In genomic region chr9:68706579-68707201, GRCh38 we compare ENCODE assay signal across 10 cellular contexts. TPM values are rescaled to one million over a fixed set of nuclear protein-coding genes. Genes with fewer than 3 reads are reported as not detected.
DNase-seq lines count a peak whose midpoint lies in the region; ATAC-seq lines count a peak whose summit lies in the region.
"Had no signal": no experiment of that assay in that cellular context is flagged by ENCODE, and none has a peak within 500 bp of the region (broad histone marks: within the 10 kb centered on the region; RNA-seq: fewer than 3 reads in every experiment).

No MANE protein-coding gene starts in this region.

- H3K4me1 ChIP-seq in CD8-positive, alpha-beta memory T cell (ENCODE audit: insufficient read depth, low read length) = no peaks in the 10 kb centered on the region

- H3K27ac Mint-ChIP-seq in T-helper 17 cell (no peak overlapping the region), memory B cell (peak overlapping the region; percentile 79)
- no peak overlapping the region for H3K27ac Mint-ChIP-seq in CD8-positive, alpha-beta memory T cell

- ATAC-seq in GM18517 (IDR thresholded peaks at IDR 0.05; ENCODE audit: unreplicated experiment) (peak; percentile 34), T-helper 17 cell (no peak), memory B cell (ENCODE audit: low read depth) (peak; percentile 23), HG03354 (IDR thresholded peaks at IDR 0.05; ENCODE audit: poor library complexity, severe bottlenecking, unreplicated experiment) (no peak)

- H3K4me1 Mint-ChIP-seq in T-helper 17 cell = peaks cover 14% of the 10 kb centered on the region
- H3K4me1 Mint-ChIP-seq in memory B cell = peaks cover 37% of the 10 kb centered on the region
- H3K4me1 Mint-ChIP-seq in CD8-positive, alpha-beta memory T cell = peaks cover 7 to 19% (median 11%) of the 10 kb centered on the region in 3 donors

- H3K4me3 ChIP-seq in H7 (ENCODE audit: insufficient read depth, low read depth, low read length) = no peak overlapping the region; the same call in 1 of the 2 replicates
- H3K4me3 ChIP-seq in CD8-positive, alpha-beta memory T cell (ENCODE audit: low read length) = no peak overlapping the region

- H3K9me3 ChIP-seq in T-helper 17 cell (ENCODE audit: control insufficient read depth, low read length, poor library complexity, severe bottlenecking) = no peaks in the 10 kb centered on the region
- H3K9me3 ChIP-seq in CD8-positive, alpha-beta memory T cell (ENCODE audit: low read length) = no peaks in the 10 kb centered on the region

- H3K27me3 Mint-ChIP-seq in T-helper 17 cell = peaks cover 78% of the 10 kb centered on the region
- no peaks in the 10 kb centered on the region for H3K27me3 Mint-ChIP-seq in memory B cell
- H3K27me3 Mint-ChIP-seq in CD8-positive, alpha-beta memory T cell = peaks cover 38 to 76% of the 10 kb centered on the region in 2 donors

- DNase-seq in H7 (peak; percentile 10), T-helper 17 cell (no peak), memory B cell (ENCODE audit: low spot score in 2 of 2) (peak in 1 of 2 donors; percentile 20), MV-4-11 (lab: John Stamatoyannopoulos, UW) (no peak), SKM-1 (lab: John Stamatoyannopoulos, UW; ENCODE audit: unreplicated experiment) (no peak)
- DNase-seq in CD8-positive, alpha-beta memory T cell = no peak

- H3K36me3 Mint-ChIP-seq in T-helper 17 cell (ENCODE audit: low read depth) (peaks cover 4% of the 10 kb centered on the region), memory B cell (no peaks in the 10 kb centered on the region)
- no peaks in the 10 kb centered on the region for H3K36me3 Mint-ChIP-seq in CD8-positive, alpha-beta memory T cell

- CTCF ChIA-PET in CD8-positive, alpha-beta memory T cell (lab: Charles Lee) = no interaction called here

- peak overlapping the region; percentile 86 for H3K4me3 Mint-ChIP-seq in T-helper 17 cell
- peak overlapping the region; percentile 99 for H3K4me3 Mint-ChIP-seq in memory B cell
- peak overlapping the region in 3 of 7 donors; percentile 32 to 54 (median 50) for H3K4me3 Mint-ChIP-seq in CD8-positive, alpha-beta memory T cell

- H3K27me3 ChIP-seq in H7 (ENCODE audit: control insufficient read depth, insufficient read depth, low read length) = peaks cover 34% of the 10 kb centered on the region
- peaks cover 20% of the 10 kb centered on the region for H3K27me3 ChIP-seq in CD8-positive, alpha-beta memory T cell (ENCODE audit: insufficient read depth, low read length, poor library complexity, severe bottlenecking)

- no peaks in the 10 kb centered on the region for H3K36me3 ChIP-seq in H7 (replicated peaks; ENCODE audit: control insufficient read depth, insufficient read depth, low read length)
- H3K36me3 ChIP-seq in CD8-positive, alpha-beta memory T cell (ENCODE audit: insufficient read depth, low read length) = no peaks in the 10 kb centered on the region

- POLR2A ChIA-PET in CD8-positive, alpha-beta memory T cell (lab: Charles Lee) = no interaction called here

- H3K27ac ChIP-seq in CD8-positive, alpha-beta memory T cell (ENCODE audit: low read depth, low read length) = no peak overlapping the region

- no peaks in the 10 kb centered on the region for H3K9me3 Mint-ChIP-seq in memory B cell
- H3K9me3 Mint-ChIP-seq in CD8-positive, alpha-beta memory T cell = no peaks in the 10 kb centered on the region

RNA-seq across cellular contexts. Expression of gene PIP5K1B, which starts 1.6 kb away (rescaled TPM):
- total RNA-seq in H7 (2014; rRNA removed; shearing (Covaris generic)) = 1.8 and 2.4 TPM in 2 replicates
- total RNA-seq in T-helper 17 cell = under 1 TPM; 0.55 to 0.99 TPM
- total RNA-seq in CD8-positive, alpha-beta memory T cell = 1 to 10 TPM; 3.1 TPM
- not detected for polyA plus RNA-seq in CD8-positive, alpha-beta memory T cell
- total RNA-seq: LHCN-M2 had no signal
- polyA plus RNA-seq: endothelial cell of umbilical vein had no signal

Comparison
In these comparisons a context has a peak if more than half of its experiments do, and no peak if none do; other contexts are left out.
1. ATAC-seq: peak in GM18517 (single experiment) and memory B cell (single experiment); none in T-helper 17 cell (single experiment) and HG03354 (single experiment).